10 cellular contexts compared by ENCODE assay signal in genomic region chr4:53656421-53656981, GRCh38.
DNase-seq lines count a peak whose midpoint lies in the region; ATAC-seq and TF ChIP-seq lines count a peak whose summit lies in the region.
"Had no signal": no experiment of that assay in that cellular context is flagged by ENCODE, and none has a peak within 500 bp of the region (broad histone marks: within the 10 kb centered on the region; RNA-seq: fewer than 3 reads in every experiment).

No MANE protein-coding gene starts in this region.

- no peak for TF ChIP-seq POLR2A in spleen (IDR thresholded peaks at IDR 0.05)
- TF ChIP-seq POLR2A in GM18505 (IDR thresholded peaks at IDR 0.05; ENCODE audit: borderline replicate concordance, extremely low read depth, insufficient read depth, insufficient read length), result no peak

- POLR2A ChIA-PET in activated CD8-positive, alpha-beta T cell treated with anti-CD3 and anti-CD28 coated beads for 36 hours (lab: Charles Lee), result no interaction called here

- no peaks in the 10 kb centered on the region for H3K36me3 Mint-ChIP-seq in activated CD8-positive, alpha-beta T cell treated with anti-CD3 and anti-CD28 coated beads for 36 hours (ENCODE audit: low read depth)

- 78 to 84% methylated on average over 7 of the region's 7 CpGs for WGBS in heart right ventricle, 2 donors
- 73 to 87% (median 78%) methylated on average over 7 of the region's 7 CpGs for WGBS in spleen, 5 donors

- TF ChIP-seq CTCF in heart right ventricle (IDR thresholded peaks at IDR 0.05), result peak in 7 of 9 donors; percentile 29 to 55 (median 41)
- peak in 4 of 11 experiments; percentile 9 to 42 (median 10) for TF ChIP-seq CTCF in spleen (IDR thresholded peaks at IDR 0.05 in 8 of 11, conservative IDR thresholded peaks at IDR 0.05 in 3 of 11)
- TF ChIP-seq CTCF in activated CD8-positive, alpha-beta T cell treated with anti-CD3 and anti-CD28 coated beads for 36 hours (IDR thresholded peaks at IDR 0.05), result no peak

- ATAC-seq in heart right ventricle (peak in 7 of 8 donors; percentile 49 to 84 (median 62)), GM18505 (IDR thresholded peaks at IDR 0.05; ENCODE audit: unreplicated experiment) (no peak)
- ATAC-seq in activated CD8-positive, alpha-beta T cell treated with anti-CD3 and anti-CD28 coated beads for 36 hours, result no peak
- ATAC-seq: body of pancreas had no signal

- no peak overlapping the region for H3K27ac Mint-ChIP-seq in activated CD8-positive, alpha-beta T cell treated with anti-CD3 and anti-CD28 coated beads for 36 hours
- H3K27ac Mint-ChIP-seq: activated CD4-positive, alpha-beta T cell treated with anti-CD3 and anti-CD28 coated beads, Interleukin-2, amount 10 ng/mL, durations not matched to agents 7 days and 5 days had no signal

- no peaks in the 10 kb centered on the region for H3K9me3 Mint-ChIP-seq in activated CD8-positive, alpha-beta T cell treated with anti-CD3 and anti-CD28 coated beads for 36 hours
- H3K9me3 Mint-ChIP-seq: activated CD4-positive, alpha-beta T cell treated with anti-CD3 and anti-CD28 coated beads, Interleukin-2, amount 10 ng/mL, durations not matched to agents 7 days and 5 days had no signal

- H3K27ac ChIP-seq in heart right ventricle (peak overlapping the region in 9 of 10 donors; percentile 39 to 71 (median 57)), spleen (peak overlapping the region in 5 of 8 donors; percentile 10 to 50 (median 41))

- H3K4me1 Mint-ChIP-seq in activated CD8-positive, alpha-beta T cell treated with anti-CD3 and anti-CD28 coated beads for 36 hours (ENCODE audit: low read depth), result peaks cover 7% of the 10 kb centered on the region
- H3K4me1 Mint-ChIP-seq: activated CD4-positive, alpha-beta T cell treated with anti-CD3 and anti-CD28 coated beads, Interleukin-2, amount 10 ng/mL, durations not matched to agents 7 days and 5 days had no signal

- no peaks in the 10 kb centered on the region for H3K36me3 ChIP-seq in heart right ventricle
- no peaks in the 10 kb centered on the region for H3K36me3 ChIP-seq in spleen

- H3K4me3 ChIP-seq in heart right ventricle (no peak overlapping the region), spleen (no peak overlapping the region)
- H3K4me3 ChIP-seq: body of pancreas had no signal

- peaks cover 1% of the 10 kb centered on the region for H3K27me3 Mint-ChIP-seq in activated CD8-positive, alpha-beta T cell treated with anti-CD3 and anti-CD28 coated beads for 36 hours
- H3K27me3 Mint-ChIP-seq: activated CD4-positive, alpha-beta T cell treated with anti-CD3 and anti-CD28 coated beads, Interleukin-2, amount 10 ng/mL, durations not matched to agents 7 days and 5 days had no signal

- H3K9me3 ChIP-seq in heart right ventricle (no peaks in the 10 kb centered on the region), spleen (no peaks in the 10 kb centered on the region)
- H3K9me3 ChIP-seq: body of pancreas had no signal

- CTCF ChIA-PET in activated CD8-positive, alpha-beta T cell treated with anti-CD3 and anti-CD28 coated beads for 36 hours (lab: Charles Lee), result no interaction called here

- peaks cover 0 to 41% (median 16%) of the 10 kb centered on the region in 9 donors for H3K4me1 ChIP-seq in heart right ventricle
- H3K4me1 ChIP-seq in spleen, result no peaks in the 10 kb centered on the region

- intact Hi-C loops in heart right ventricle (cut with DNase I) (loop anchor here in 1 of 10 donors (5.0 kb wide), 1 partner anchor 164 kb away; no protein-coding TSS in a partner anchor), spleen (cut with DNase I; ENCODE audit: low total_unique reads) (no loop called here)
- intact Hi-C loops in activated CD8-positive, alpha-beta T cell treated with anti-CD3 and anti-CD28 coated beads for 36 hours (cut with micrococcal nuclease), result no loop called here

- H3K27me3 ChIP-seq in heart right ventricle (no peaks in the 10 kb centered on the region), spleen (replicated peaks in 1 of 7) (no peaks in the 10 kb centered on the region)
- H3K27me3 ChIP-seq: body of pancreas had no signal

- DNase-seq in HCEC 1CT (peak; percentile 41), amniotic epithelial cell (ENCODE audit: low read depth) (peak; percentile 40), heart right ventricle (no peak), spleen (no peak), HPDE6-E6E7 (ENCODE audit: extremely low spot score) (no peak), NCI-H1417 treated with DMSO at 0.1 percent for 48 hours (lab: John Stamatoyannopoulos, UW) (no peak)
- no peak for DNase-seq in activated CD8-positive, alpha-beta T cell treated with anti-CD3 and anti-CD28 coated beads for 36 hours
- DNase-seq: activated CD4-positive, alpha-beta T cell treated with anti-CD3 and anti-CD28 coated beads, Interleukin-2, amount 10 ng/mL, durations not matched to agents 7 days and 5 days; body of pancreas had no signal

- no peak overlapping the region for H3K4me3 Mint-ChIP-seq in activated CD8-positive, alpha-beta T cell treated with anti-CD3 and anti-CD28 coated beads for 36 hours
- H3K4me3 Mint-ChIP-seq: activated CD4-positive, alpha-beta T cell treated with anti-CD3 and anti-CD28 coated beads, Interleukin-2, amount 10 ng/mL, durations not matched to agents 7 days and 5 days had no signal

Comparison
In these comparisons a context has a peak if more than half of its experiments do, and no peak if none do; other contexts are left out.
1. DNase-seq: peak in HCEC 1CT (single experiment) and amniotic epithelial cell (single experiment); none in heart right ventricle (0 of 2), spleen (single experiment), HPDE6-E6E7 (single experiment), activated CD8-positive, alpha-beta T cell treated with anti-CD3 and anti-CD28 coated beads for 36 hours (single experiment) and NCI-H1417 treated with DMSO at 0.1 percent for 48 hours (single experiment).
2. ATAC-seq: peak in heart right ventricle (7 of 8); none in activated CD8-positive, alpha-beta T cell treated with anti-CD3 and anti-CD28 coated beads for 36 hours (single experiment) and GM18505 (single experiment).